27 cellular contexts compared by ENCODE assay signal in the genomic region with DNA sequence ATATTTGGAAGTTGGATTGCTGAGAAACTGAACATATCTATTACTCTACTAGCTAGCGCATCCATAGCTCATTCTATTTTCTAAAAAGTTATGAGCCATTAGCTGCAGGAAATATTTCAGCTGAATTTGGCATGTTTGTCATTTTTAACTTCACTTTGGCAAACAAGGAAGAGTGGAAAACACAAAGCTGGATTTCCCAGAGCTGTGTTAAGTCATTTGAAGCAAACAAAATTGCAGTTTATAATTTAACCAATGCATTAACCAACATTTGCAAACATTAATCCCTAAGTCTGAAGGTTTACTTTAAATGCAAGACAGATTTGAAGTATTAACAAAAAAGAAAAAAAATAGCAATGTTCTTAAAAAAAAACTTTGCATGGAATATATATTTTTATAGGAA.
"Had no signal": no experiment of that assay in that cellular context is flagged by ENCODE, and none has a peak within 500 bp of the region (broad histone marks: within the 10 kb centered on the region; RNA-seq: fewer than 3 reads in every experiment).

No MANE protein-coding gene starts in this region.

- H3K9ac ChIP-seq: neural progenitor cell had no signal

- H3K4me1 Mint-ChIP-seq: immature natural killer cell; nephron progenitor cell; neural progenitor cell; stimulated activated effector memory CD8-positive, alpha-beta T cell treated with anti-CD3 and anti-CD28 coated beads, Interleukin-12 subunit alpha, Interleukin-12 subunit beta, amount 100 ng/mL, for 72 hours; stimulated activated naive CD8-positive, alpha-beta T cell treated with anti-CD3 and anti-CD28 coated beads, Interleukin-15, amount 100 ng/mL, for 72 hours had no signal

- DNase-seq: heart left ventricle; hypothalamus; immature natural killer cell; left ventricle myocardium inferior; lower lobe of right lung; mammary epithelial cell; mesenchymal stem cell; naive thymus-derived CD8-positive, alpha-beta T cell; nephron progenitor cell; occipital lobe; retina; right cardiac atrium; sigmoid colon; small intestine; spleen; stimulated activated CD4-positive, alpha-beta T cell treated with anti-CD3 and anti-CD28 coated beads, Interleukin-4, amount 100 ng/mL, for 24 hours; stimulated activated naive CD4-positive, alpha-beta T cell; stimulated activated naive CD8-positive, alpha-beta T cell treated with anti-CD3 and anti-CD28 coated beads, Interleukin-15, amount 100 ng/mL, for 72 hours; substantia nigra; uterus had no signal

- H3K36me3 Mint-ChIP-seq: neural progenitor cell; stimulated activated effector memory CD8-positive, alpha-beta T cell treated with anti-CD3 and anti-CD28 coated beads, Interleukin-12 subunit alpha, Interleukin-12 subunit beta, amount 100 ng/mL, for 72 hours; type B pancreatic cell had no signal

- H3K4me2 ChIP-seq: neural progenitor cell had no signal

- H3K27ac ChIP-seq: heart left ventricle, left ventricle myocardium inferior, lower lobe of right lung, neural progenitor cell, neutrophil, sigmoid colon, spleen, tibial nerve, uterus had no signal

- H3K27me3 Mint-ChIP-seq: naive thymus-derived CD8-positive, alpha-beta T cell; progenitor cell of endocrine pancreas; stimulated activated naive CD8-positive, alpha-beta T cell treated with anti-CD3 and anti-CD28 coated beads, Interleukin-15, amount 100 ng/mL, for 72 hours; type B pancreatic cell had no signal

- H3K36me3 ChIP-seq: heart left ventricle, left ventricle myocardium inferior, lower lobe of right lung, neural progenitor cell, neutrophil, sigmoid colon, spleen, tibial nerve, uterus had no signal

- H3K4me3 ChIP-seq: heart left ventricle, left ventricle myocardium inferior, lower lobe of right lung, neural progenitor cell, sigmoid colon, spleen, tibial nerve, uterus had no signal

- H3K4me1 ChIP-seq: heart left ventricle, left ventricle myocardium inferior, lower lobe of right lung, neural progenitor cell, sigmoid colon, spleen, tibial nerve, uterus had no signal

- H3K9me3 ChIP-seq: lower lobe of right lung, neutrophil, sigmoid colon, tibial nerve, uterus had no signal

- H3K27me3 ChIP-seq: heart left ventricle, neural progenitor cell, neutrophil, sigmoid colon, spleen, tibial nerve, uterus had no signal

- H3K9me3 Mint-ChIP-seq: immature natural killer cell; naive thymus-derived CD8-positive, alpha-beta T cell; neural progenitor cell; stimulated activated effector memory CD8-positive, alpha-beta T cell treated with anti-CD3 and anti-CD28 coated beads, Interleukin-12 subunit alpha, Interleukin-12 subunit beta, amount 100 ng/mL, for 72 hours; stimulated activated naive CD8-positive, alpha-beta T cell treated with anti-CD3 and anti-CD28 coated beads, Interleukin-15, amount 100 ng/mL, for 72 hours; type B pancreatic cell had no signal

- ATAC-seq: heart left ventricle; lower lobe of right lung; naive thymus-derived CD8-positive, alpha-beta T cell; right cardiac atrium; stimulated activated effector memory CD8-positive, alpha-beta T cell treated with anti-CD3 and anti-CD28 coated beads, Interleukin-12 subunit alpha, Interleukin-12 subunit beta, amount 100 ng/mL, for 72 hours; stimulated activated naive CD8-positive, alpha-beta T cell treated with anti-CD3 and anti-CD28 coated beads, Interleukin-15, amount 100 ng/mL, for 72 hours had no signal

- H3K4me3 Mint-ChIP-seq: immature natural killer cell; naive thymus-derived CD8-positive, alpha-beta T cell; nephron progenitor cell; neural progenitor cell; stimulated activated effector memory CD8-positive, alpha-beta T cell treated with anti-CD3 and anti-CD28 coated beads, Interleukin-12 subunit alpha, Interleukin-12 subunit beta, amount 100 ng/mL, for 72 hours; stimulated activated naive CD8-positive, alpha-beta T cell treated with anti-CD3 and anti-CD28 coated beads, Interleukin-15, amount 100 ng/mL, for 72 hours; type B pancreatic cell had no signal

- H3K27ac Mint-ChIP-seq: immature natural killer cell; nephron progenitor cell; neural progenitor cell; progenitor cell of endocrine pancreas; stimulated activated effector memory CD8-positive, alpha-beta T cell treated with anti-CD3 and anti-CD28 coated beads, Interleukin-12 subunit alpha, Interleukin-12 subunit beta, amount 100 ng/mL, for 72 hours; stimulated activated naive CD8-positive, alpha-beta T cell treated with anti-CD3 and anti-CD28 coated beads, Interleukin-15, amount 100 ng/mL, for 72 hours; type B pancreatic cell had no signal

- FAIRE-seq: islet of Langerhans, small intestine had no signal
